ENCODE assay signal across 17 cellular contexts in the genomic region with DNA sequence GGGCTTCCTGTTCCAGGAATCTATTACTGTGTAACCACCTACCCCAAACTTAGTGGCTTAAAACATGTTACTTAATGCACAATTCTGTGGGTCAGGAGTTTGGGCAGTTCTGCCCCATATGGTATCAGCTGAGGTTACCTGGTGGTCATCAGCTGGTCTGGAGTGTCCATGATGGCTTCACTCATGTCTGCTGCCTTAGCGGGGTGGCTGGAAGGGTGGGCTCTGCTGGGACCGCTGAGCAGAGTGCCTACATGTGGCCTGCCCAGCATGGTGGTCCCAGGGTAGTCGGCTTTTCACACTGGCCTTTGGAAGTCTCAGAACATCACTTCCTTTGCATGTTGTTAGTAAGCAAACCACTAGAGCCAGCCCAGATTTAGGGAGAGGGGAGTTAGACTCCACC. TPM values are rescaled to one million over a fixed set of nuclear protein-coding genes. Genes with fewer than 3 reads are reported as not detected.
DNase-seq lines count a peak whose midpoint lies in the region; ATAC-seq, FAIRE-seq and TF ChIP-seq lines count a peak whose summit lies in the region.
"Had no signal": no experiment of that assay in that cellular context is flagged by ENCODE, and none has a peak within 500 bp of the region (broad histone marks: within the 10 kb centered on the region; RNA-seq: fewer than 3 reads in every experiment).

No MANE protein-coding gene starts in this region.

- H3K4me2 ChIP-seq in Loucy (ENCODE audit: low read depth, low read length, poor library complexity, severe bottlenecking) (peak overlapping the region; percentile 96), H1 (ENCODE audit: insufficient read depth in 1 of 2, low read depth in 2 of 2, low read length in 2 of 2) (no peak overlapping the region), trophoblast cell (ENCODE audit: low read length) (no peak overlapping the region)

- POLR2A ChIA-PET in H1 (lab: Charles Lee; ENCODE audit: partially characterized antibody): no interaction called here

- H3F3A ChIP-seq in Loucy (ENCODE audit: low read depth): peaks cover 6% of the 10 kb centered on the region

- no peak overlapping the region for H4K5ac ChIP-seq in H1 (ENCODE audit: insufficient read length, low read depth, low read length)

- H3K4me3 ChIP-seq in Loucy (ENCODE audit: low read length, poor library complexity, severe bottlenecking) (peak overlapping the region; percentile 69), H1 (ENCODE audit: extremely low read depth in 1 of 4, insufficient read depth in 2 of 4, low read depth in 3 of 4, low read length in 4 of 4) (no peak overlapping the region), trophoblast cell (ENCODE audit: low read depth, low read length) (no peak overlapping the region)
- H3K4me3 ChIP-seq: spleen had no signal

- no peaks in the 10 kb centered on the region for H3K23me2 ChIP-seq in H1 (ENCODE audit: low read depth, low read length)

- H3K79me2 ChIP-seq in Loucy (ENCODE audit: insufficient read depth, low read length) (peaks cover 98% of the 10 kb centered on the region), H1 (ENCODE audit: control insufficient read depth in 1 of 2, insufficient read depth in 2 of 2, low read length in 2 of 2) (peaks cover 0 to 71% of the 10 kb centered on the region in 2 experiments; a peak in 3 of 4 replicates), trophoblast cell (ENCODE audit: control insufficient read depth, insufficient read depth, low read length, poor library complexity) (no peaks in the 10 kb centered on the region)

- 100% methylated on average over 3 of the region's 3 CpGs; no CpG with 5 or more reads in 1 of the 2 experiments for WGBS in H1 (ENCODE audit: extremely low coverage in 1 of 2, insufficient coverage in 1 of 2, insufficient read length in 1 of 2, insufficient replicate concordance in 2 of 2, low coverage in 1 of 2, low lambda C conversion rate in 2 of 2, missing lambda C conversion rate in 1 of 2), 2 experiments
- WGBS in trophoblast cell (ENCODE audit: extremely low coverage, insufficient coverage, insufficient read length): no CpG with 5 or more reads among the region's 3 CpGs

- no peak overlapping the region for H2BK15ac ChIP-seq in H1 (ENCODE audit: low read length)

- CTCF ChIA-PET in H1 (lab: Charles Lee; ENCODE audit: partially characterized antibody): no interaction called here

- no peak for TF ChIP-seq POLR2A in H1 (IDR thresholded peaks at IDR 0.05; ENCODE audit: control extremely low read depth in 1 of 2, low read depth in 2 of 2, low read length in 2 of 2)

- H3K27me3 ChIP-seq in Loucy (ENCODE audit: insufficient read depth, low read length, poor library complexity, severe bottlenecking) (no peaks in the 10 kb centered on the region), H1 (replicated peaks in 1 of 4; ENCODE audit: control insufficient read depth in 3 of 4, extremely low read depth in 1 of 4, insufficient read depth in 3 of 4, low read length in 3 of 4) (no peaks in the 10 kb centered on the region), trophoblast cell (ENCODE audit: insufficient read depth, low read length) (no peaks in the 10 kb centered on the region)
- H3K27me3 ChIP-seq: spleen had no signal

- no peak for TF ChIP-seq RAD21 in H1 (IDR thresholded peaks at IDR 0.05 in 1 of 2, conservative IDR thresholded peaks at IDR 0.05 in 1 of 2; ENCODE audit: low read depth in 2 of 2, low read length in 2 of 2)

- H4K8ac ChIP-seq in H1 (ENCODE audit: extremely low read depth, insufficient read depth, low read length) (peak overlapping the region; percentile 74), trophoblast cell (ENCODE audit: low read depth, low read length) (no peak overlapping the region)

- no peak overlapping the region for H2BK5ac ChIP-seq in H1 (ENCODE audit: low read depth, low read length)
- no peak overlapping the region for H2BK5ac ChIP-seq in trophoblast cell (ENCODE audit: low read depth, low read length, poor library complexity)

- H3K14ac ChIP-seq in H1 (ENCODE audit: insufficient read length) (no peak overlapping the region), trophoblast cell (ENCODE audit: low read length) (peak overlapping the region; percentile 0)

- H3K36me3 ChIP-seq in Loucy (ENCODE audit: insufficient read depth, low read length) (peaks cover 41% of the 10 kb centered on the region; the same call in 1 of the 2 replicates), H1 (ENCODE audit: control insufficient read depth in 2 of 4, insufficient read depth in 4 of 4, low read length in 3 of 4) (no peaks in the 10 kb centered on the region), trophoblast cell (ENCODE audit: control insufficient read depth in 1 of 2, insufficient read depth in 2 of 2, low read length in 2 of 2) (no peaks in the 10 kb centered on the region)
- H3K36me3 ChIP-seq: spleen had no signal

- TF ChIP-seq EP300 in H1 (IDR thresholded peaks at IDR 0.05; ENCODE audit: borderline replicate concordance in 1 of 2, low read depth in 2 of 2, low read length in 2 of 2): no peak

- no peak overlapping the region for H3K18ac ChIP-seq in H1 (ENCODE audit: extremely low read depth, low read length)
- no peak overlapping the region for H3K18ac ChIP-seq in trophoblast cell (ENCODE audit: low read length)

- H3K9me3 ChIP-seq in Loucy (ENCODE audit: insufficient read depth, low read depth, low read length) (no peaks in the 10 kb centered on the region), H1 (ENCODE audit: insufficient read depth in 2 of 2, low read depth in 1 of 2, low read length in 1 of 2) (no peaks in the 10 kb centered on the region), trophoblast cell (ENCODE audit: insufficient read depth, low read depth, low read length) (peaks cover 5% of the 10 kb centered on the region)

- H3K23ac ChIP-seq in H1 (ENCODE audit: insufficient read length): no peak overlapping the region
- no peak overlapping the region for H3K23ac ChIP-seq in trophoblast cell (ENCODE audit: low read length)

- no peak for ATAC-seq in HG02588 (IDR thresholded peaks at IDR 0.05; ENCODE audit: unreplicated experiment)
- ATAC-seq: Panc1 had no signal

- H3K9ac ChIP-seq in Loucy (ENCODE audit: low read depth, low read length, poor library complexity, severe bottlenecking) (peak overlapping the region; percentile 69), H1 (replicated peaks in 1 of 4; ENCODE audit: extremely low read depth in 1 of 4, low read depth in 3 of 4, low read length in 3 of 4) (no peak overlapping the region), trophoblast cell (ENCODE audit: low read length) (no peak overlapping the region)

- H2AFZ ChIP-seq in Loucy (ENCODE audit: low read length) (no peak overlapping the region), H1 (ENCODE audit: low read length) (no peak overlapping the region), trophoblast cell (ENCODE audit: insufficient read depth, low read length, poor library complexity) (peak overlapping the region; percentile 17)

- H3K4ac ChIP-seq in H1 (replicated peaks; ENCODE audit: insufficient read length, low read depth, low read length) (no peak overlapping the region), trophoblast cell (ENCODE audit: low read depth, low read length) (no peak overlapping the region)

- H3K4me1 Mint-ChIP-seq in T-helper 1 cell treated with Interleukin-12 subunit alpha and Interleukin-12 subunit beta and Interleukin-4 antibody, amounts not matched to agents 30 μg/mL and 1 μg/mL, for 36 hours (ENCODE audit: low read depth): peaks cover 41% of the 10 kb centered on the region

- no peak overlapping the region for H3K56ac ChIP-seq in H1 (replicated peaks; ENCODE audit: insufficient read length, low read depth, low read length)

- peak overlapping the region; percentile 88 for H3K27ac Mint-ChIP-seq in T-helper 1 cell treated with Interleukin-12 subunit alpha and Interleukin-12 subunit beta and Interleukin-4 antibody, amounts not matched to agents 30 μg/mL and 1 μg/mL, for 36 hours

- no peaks in the 10 kb centered on the region for H3K9me2 ChIP-seq in Loucy (replicated peaks; ENCODE audit: low read depth, low read length)

- H3K9me3 Mint-ChIP-seq in T-helper 1 cell treated with Interleukin-12 subunit alpha and Interleukin-12 subunit beta and Interleukin-4 antibody, amounts not matched to agents 30 μg/mL and 1 μg/mL, for 36 hours: peaks cover 14% of the 10 kb centered on the region

- H3K4me3 Mint-ChIP-seq in T-helper 1 cell treated with Interleukin-12 subunit alpha and Interleukin-12 subunit beta and Interleukin-4 antibody, amounts not matched to agents 30 μg/mL and 1 μg/mL, for 36 hours: peak overlapping the region; percentile 70

- H2BK12ac ChIP-seq in H1 (ENCODE audit: low read depth, low read length): peak overlapping the region; percentile 30; the same call in 1 of the 2 replicates
- peak overlapping the region; percentile 2 for H2BK12ac ChIP-seq in trophoblast cell (ENCODE audit: low read length)

- H2BK120ac ChIP-seq in H1 (replicated peaks; ENCODE audit: low read depth, low read length) (no peak overlapping the region), trophoblast cell (ENCODE audit: insufficient read depth, low read length, poor library complexity) (peak overlapping the region; percentile 3)

- H3K36me3 Mint-ChIP-seq in T-helper 1 cell treated with Interleukin-12 subunit alpha and Interleukin-12 subunit beta and Interleukin-4 antibody, amounts not matched to agents 30 μg/mL and 1 μg/mL, for 36 hours (ENCODE audit: low read depth): peaks cover 15% of the 10 kb centered on the region

- H2BK20ac ChIP-seq in H1 (ENCODE audit: low read length): no peak overlapping the region

- H4K12ac ChIP-seq in trophoblast cell (ENCODE audit: low read depth, low read length): no peak overlapping the region

- TF ChIP-seq CTCF in Loucy (conservative IDR thresholded peaks at IDR 0.05; ENCODE audit: low read length): no peak
- no peak for TF ChIP-seq CTCF in H1 (IDR thresholded peaks at IDR 0.05; ENCODE audit: control extremely low read depth in 1 of 3, insufficient read depth in 1 of 3, low read depth in 1 of 3, low read length in 3 of 3)

- peak overlapping the region; percentile 45 for H2AK5ac ChIP-seq in H1 (ENCODE audit: low read depth, low read length)
- H2AK5ac ChIP-seq in trophoblast cell (ENCODE audit: low read length): peak overlapping the region; percentile 39

- H3K27me3 Mint-ChIP-seq in T-helper 1 cell treated with Interleukin-12 subunit alpha and Interleukin-12 subunit beta and Interleukin-4 antibody, amounts not matched to agents 30 μg/mL and 1 μg/mL, for 36 hours (ENCODE audit: low read depth): no peaks in the 10 kb centered on the region

- H3K79me1 ChIP-seq in H1 (ENCODE audit: low read depth, low read length) (peaks cover 6% of the 10 kb centered on the region), trophoblast cell (ENCODE audit: low read length) (no peaks in the 10 kb centered on the region)

- no peak overlapping the region for H3K27ac ChIP-seq in H1 (ENCODE audit: low read depth, low read length)
- peak overlapping the region; percentile 57 for H3K27ac ChIP-seq in trophoblast cell (ENCODE audit: low read depth, low read length)
- H3K27ac ChIP-seq: 22Rv1, spleen had no signal

- DNase-seq in T-helper 1 cell: no peak
- DNase-seq in H1 (ENCODE audit: low read depth in 1 of 2, low spot score in 2 of 2): no peak
- no peak for DNase-seq in trophoblast cell
- no peak for DNase-seq in hippocampal formation (lab: John Stamatoyannopoulos, UW)
- DNase-seq in NCI-H1694 (lab: John Stamatoyannopoulos, UW): no peak
- DNase-seq: amygdala; CD8-positive, alpha-beta memory T cell; MM.1S; NCI-H2029; spleen; substantia nigra had no signal

- peaks cover 98% of the 10 kb centered on the region for H3K4me1 ChIP-seq in Loucy (ENCODE audit: insufficient read depth, low read length, poor library complexity, severe bottlenecking)
- H3K4me1 ChIP-seq in H1 (replicated peaks in 1 of 4; ENCODE audit: control insufficient read depth in 3 of 4, insufficient read depth in 4 of 4, low read length in 3 of 4): peaks cover 0 to 7% (median 0%) of the 10 kb centered on the region in 4 experiments; a peak in 2 of 7 replicates
- H3K4me1 ChIP-seq in trophoblast cell (ENCODE audit: control insufficient read depth in 1 of 2, insufficient read depth in 2 of 2, low read length in 2 of 2): peaks cover 6 to 12% of the 10 kb centered on the region in 2 experiments

- FAIRE-seq in H1 (lab: Jason Lieb, UNC): no peak
- FAIRE-seq: islet of Langerhans had no signal

- peaks cover 97% of the 10 kb centered on the region for H4K20me1 ChIP-seq in Loucy (ENCODE audit: insufficient read depth, low read length, poor library complexity, severe bottlenecking)
- peaks cover 0 to 7% of the 10 kb centered on the region in 2 experiments for H4K20me1 ChIP-seq in H1 (replicated peaks in 1 of 2; ENCODE audit: control insufficient read depth in 1 of 2, insufficient read depth in 2 of 2, low read length in 2 of 2)

- peak overlapping the region; percentile 95 for H4K91ac ChIP-seq in H1 (replicated peaks; ENCODE audit: insufficient read length, low read length)
- peak overlapping the region; percentile 28 for H4K91ac ChIP-seq in trophoblast cell (ENCODE audit: low read depth, low read length)

RNA-seq across cellular contexts. Expression of a gene that starts 53.9 kb away (rescaled TPM):
- total RNA-seq in H1 (2021; fragmentation: NEBNext Ultra II Directional; extraction: Animal tissue kit (Norgen Biotek cat#: 25700)): 25.7 and 28.8 TPM in 2 replicates
- 14.6 and 14.8 TPM in 2 replicates for polyA plus RNA-seq in H1 (2011; rRNA removed)
- polyA plus RNA-seq in H1 (2011; cell fraction: cytosol; rRNA removed): 16.9 TPM
- 19.6 TPM for polyA plus RNA-seq in H1 (2011; cell fraction: nucleus; rRNA removed)
- polyA plus RNA-seq in H1 (2012, experiment 1 of 2): 10.5 to 15.1 TPM (median 11.7 TPM) in 4 replicates
- polyA plus RNA-seq in H1 (2012, experiment 2 of 2): 0.85 TPM
- polyA plus RNA-seq in H1 (2013, experiment 1 of 2): 7.8 TPM
- polyA plus RNA-seq in H1 (2013, experiment 2 of 2): 9.4 TPM
- 128 and 149 TPM in 2 replicates for polyA minus RNA-seq in H1 (2011; rRNA and poly(A)+ RNA removed)
- polyA minus RNA-seq in H1 (2011; cell fraction: cytosol; rRNA and poly(A)+ RNA removed): 33.2 TPM
- 30.1 TPM for polyA minus RNA-seq in H1 (2011; cell fraction: nucleus; rRNA and poly(A)+ RNA removed)
- polyA plus RNA-seq in trophoblast cell (2013): 1.4 and 1.5 TPM in 2 replicates
